ENCODE assay signal across 21 cellular contexts in the genomic region with DNA sequence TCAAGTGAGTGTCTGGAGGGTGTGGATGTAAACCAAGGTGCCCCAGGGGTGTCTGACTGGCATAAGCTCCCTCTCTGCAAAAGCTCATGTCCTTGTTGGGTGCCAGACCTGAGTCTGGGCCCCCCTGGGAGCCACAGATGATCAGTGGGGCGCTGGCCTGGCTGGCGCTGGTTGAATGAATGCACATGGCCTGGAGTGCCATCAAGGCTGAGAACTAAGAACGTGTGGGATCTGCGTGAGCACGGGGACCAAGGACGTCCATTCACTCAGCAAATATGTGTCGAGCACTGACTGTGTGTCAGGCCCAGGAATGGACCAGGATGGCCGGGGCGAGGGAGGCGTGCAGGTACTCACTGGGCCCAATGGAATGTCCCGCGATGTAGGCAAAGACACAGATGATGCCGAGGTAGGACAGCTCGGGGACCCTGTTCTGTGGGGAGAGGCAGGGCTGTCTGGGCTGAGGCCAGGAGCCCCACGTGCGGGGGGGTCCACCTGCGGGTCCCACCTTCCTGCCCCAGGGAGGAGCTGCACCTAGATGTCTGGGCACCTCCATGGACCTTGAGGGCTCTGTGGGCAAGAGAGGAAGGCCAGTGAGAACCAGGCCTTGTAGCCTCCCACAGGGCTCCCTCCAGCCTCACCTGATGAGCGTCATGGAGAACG. TPM values are rescaled to one million over a fixed set of nuclear protein-coding genes. Genes with fewer than 3 reads are reported as not detected.
A peak's percentile ranks its signal among the peaks of the same experiment; 100 is the strongest.
DNase-seq lines count a peak whose midpoint lies in the region; ATAC-seq lines count a peak whose summit lies in the region.
"Had no signal": no experiment of that assay in that cellular context is flagged by ENCODE, and none has a peak within 500 bp of the region (broad histone marks: within the 10 kb centered on the region; RNA-seq: fewer than 3 reads in every experiment).

No MANE protein-coding gene starts in this region.

- peak overlapping the region; percentile 30 for H2BK12ac ChIP-seq in neuronal stem cell (ENCODE audit: low read length)

- H3K9me3 Mint-ChIP-seq in activated T-helper 17 cell treated with anti-CD3 and anti-CD28 coated beads, Interleukin-2, amount 50 U/mL, for 72 hours: no peaks in the 10 kb centered on the region
- H3K9me3 Mint-ChIP-seq: CD8-positive, alpha-beta T cell had no signal

- peaks cover 3% of the 10 kb centered on the region for H3K27me3 Mint-ChIP-seq in activated T-helper 17 cell treated with anti-CD3 and anti-CD28 coated beads, Interleukin-2, amount 50 U/mL, for 72 hours

- intact Hi-C loops in Right ventricle myocardium inferior (cut with DNase I): loop anchor here (10.0 kb wide), 1 partner anchor 188 kb away; no protein-coding TSS in a partner anchor
- intact Hi-C loops in left cardiac atrium (cut with DNase I): loop anchor here in 1 of 2 donors (5.0 kb wide), 2 partner anchors 90 to 95 kb away; no protein-coding TSS in a partner anchor

- H3K4ac ChIP-seq in neuronal stem cell (ENCODE audit: low read length): no peak overlapping the region

- H3K27me3 ChIP-seq in neuronal stem cell (ENCODE audit: control insufficient read depth in 3 of 3, insufficient read depth in 3 of 3, low read depth in 1 of 3, low read length in 3 of 3): peaks cover 0 to 10% (median 0%) of the 10 kb centered on the region in 3 experiments

- H3K27ac ChIP-seq in neuronal stem cell (replicated peaks; ENCODE audit: low read length): no peak overlapping the region
- H3K27ac ChIP-seq: 22Rv1, KMS-11 had no signal

- no peak overlapping the region for H3K23ac ChIP-seq in neuronal stem cell (ENCODE audit: low read depth, low read length, poor library complexity)

- ATAC-seq in Right ventricle myocardium inferior (no peak), left cardiac atrium (no peak), HG03039 (IDR thresholded peaks at IDR 0.05; ENCODE audit: unreplicated experiment) (no peak)
- no peak for ATAC-seq in activated T-helper 17 cell treated with anti-CD3 and anti-CD28 coated beads, Interleukin-2, amount 50 U/mL, for 72 hours (replicated peaks)
- ATAC-seq: CD8-positive, alpha-beta T cell; HCT116; HepG2 had no signal

- no peak overlapping the region for H3K4me3 ChIP-seq in neuronal stem cell (ENCODE audit: low read length in 2 of 2)

- no peak overlapping the region for H2AFZ ChIP-seq in neuronal stem cell (ENCODE audit: low read length)

- no peak overlapping the region for H3K14ac ChIP-seq in neuronal stem cell (ENCODE audit: low read length)

- H2BK15ac ChIP-seq in neuronal stem cell (ENCODE audit: low read length): peak overlapping the region; percentile 83

- H3K4me1 Mint-ChIP-seq in activated T-helper 17 cell treated with anti-CD3 and anti-CD28 coated beads, Interleukin-2, amount 50 U/mL, for 72 hours: no peaks in the 10 kb centered on the region

- H2BK120ac ChIP-seq in neuronal stem cell (ENCODE audit: low read depth, low read length): no peak overlapping the region

- no CpG with 5 or more reads among the region's 19 CpGs for WGBS in neuronal stem cell (ENCODE audit: extremely low coverage in 2 of 2, insufficient read length in 2 of 2, insufficient replicate concordance in 1 of 2), 2 donors

- H3K4me2 ChIP-seq in neuronal stem cell (ENCODE audit: insufficient read depth, low read length, poor library complexity, severe bottlenecking): no peak overlapping the region
- H3K4me2 ChIP-seq: KMS-11 had no signal

- no peak overlapping the region for H3K4me3 Mint-ChIP-seq in activated T-helper 17 cell treated with anti-CD3 and anti-CD28 coated beads, Interleukin-2, amount 50 U/mL, for 72 hours
- H3K4me3 Mint-ChIP-seq: CD8-positive, alpha-beta T cell had no signal

- H3K36me3 Mint-ChIP-seq in activated T-helper 17 cell treated with anti-CD3 and anti-CD28 coated beads, Interleukin-2, amount 50 U/mL, for 72 hours (ENCODE audit: low read depth): no peaks in the 10 kb centered on the region
- H3K36me3 Mint-ChIP-seq: CD8-positive, alpha-beta T cell had no signal

- H3K36me3 ChIP-seq in neuronal stem cell (replicated peaks in 1 of 2; ENCODE audit: control insufficient read depth in 2 of 2, insufficient read depth in 2 of 2, low read length in 2 of 2): no peaks in the 10 kb centered on the region

- H4K8ac ChIP-seq in neuronal stem cell (ENCODE audit: low read depth, low read length): peak overlapping the region; percentile 43

- peaks cover 2% of the 10 kb centered on the region for H3K79me1 ChIP-seq in neuronal stem cell (ENCODE audit: low read depth, low read length)

- H4K91ac ChIP-seq in neuronal stem cell (ENCODE audit: low read depth, low read length, poor library complexity): no peak overlapping the region

- no peak overlapping the region for H2BK5ac ChIP-seq in neuronal stem cell (ENCODE audit: low read length)

- peak overlapping the region; percentile 56 for H3K27ac Mint-ChIP-seq in activated T-helper 17 cell treated with anti-CD3 and anti-CD28 coated beads, Interleukin-2, amount 50 U/mL, for 72 hours
- H3K27ac Mint-ChIP-seq: CD8-positive, alpha-beta T cell had no signal

- H3K4me1 ChIP-seq in neuronal stem cell (ENCODE audit: control insufficient read depth in 2 of 2, insufficient read depth in 1 of 2, low read depth in 1 of 2, low read length in 2 of 2): peaks cover 0 to 7% of the 10 kb centered on the region in 2 donors

- H3K9me3 ChIP-seq in neuronal stem cell (replicated peaks in 1 of 2; ENCODE audit: control insufficient read depth in 2 of 2, insufficient read depth in 1 of 2, low read depth in 1 of 2, low read length in 2 of 2): no peaks in the 10 kb centered on the region

- DNase-seq in Right ventricle myocardium inferior (ENCODE audit: missing footprints) (peak; percentile 62), left cardiac atrium (no peak), neuronal stem cell (ENCODE audit: low spot score) (no peak), activated gamma-delta T cell (lab: John Stamatoyannopoulos, UW) (no peak), HUDEP-2 (lab: John Stamatoyannopoulos, UW; ENCODE audit: unreplicated experiment in 76 of 76) (no peak), LoVo (ENCODE audit: low spot score) (no peak)
- DNase-seq: C1 segment of cervical spinal cord; CD8-positive, alpha-beta T cell; COR-L47; DMS153; DMS79 treated with DMSO at 0.1 percent for 48 hours; GDM1 had no signal

- H2AK5ac ChIP-seq in neuronal stem cell (ENCODE audit: low read depth, low read length): peak overlapping the region; percentile 68

- H3K9ac ChIP-seq in neuronal stem cell (ENCODE audit: low read depth, low read length, poor library complexity): no peak overlapping the region
- H3K9ac ChIP-seq: KMS-11 had no signal

- H3K18ac ChIP-seq in neuronal stem cell (ENCODE audit: low read length): peak overlapping the region; percentile 65

RNA-seq across cellular contexts. Expression of a gene that starts 19.1 kb away (rescaled TPM):
- total RNA-seq in Right ventricle myocardium inferior: not detected
- total RNA-seq in left cardiac atrium: not detected
- total RNA-seq in activated T-helper 17 cell treated with anti-CD3 and anti-CD28 coated beads, Interleukin-2, amount 50 U/mL, for 72 hours: not detected
- polyA plus RNA-seq in neuronal stem cell (2013, experiment 1 of 2): not detected
- polyA plus RNA-seq in neuronal stem cell (2013, experiment 2 of 2): not detected
- total RNA-seq: A673; CD8-positive, alpha-beta T cell; H4; HepG2; HT1080 had no signal
- polyA plus RNA-seq: HepG2 had no signal
